Comparison of ENCODE assay signal across 21 cellular contexts in the genomic region with DNA sequence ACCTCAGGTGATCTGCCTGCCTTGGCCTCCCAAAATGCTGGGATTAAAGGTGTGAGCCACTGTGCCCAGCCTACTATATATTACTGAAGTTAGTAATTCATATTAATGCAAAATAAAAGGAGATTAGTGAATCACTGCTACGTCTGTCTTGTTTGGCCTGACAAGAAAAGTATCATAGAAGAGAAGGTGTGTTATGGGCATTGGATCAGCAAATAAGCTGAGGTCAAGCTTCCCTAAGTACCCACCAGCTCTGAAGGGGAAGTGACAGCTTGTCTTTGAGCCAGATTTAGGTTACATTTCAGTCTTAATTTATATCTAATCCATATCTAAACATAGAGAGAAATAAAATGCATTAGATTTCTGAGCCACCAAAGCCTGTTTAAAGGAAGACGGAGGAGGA. TPM values are rescaled to one million over a fixed set of nuclear protein-coding genes. Genes with fewer than 3 reads are reported as not detected.
A peak's percentile ranks its signal among the peaks of the same experiment; 100 is the strongest.
DNase-seq lines count a peak whose midpoint lies in the region; ATAC-seq, FAIRE-seq and TF ChIP-seq lines count a peak whose summit lies in the region.
"Had no signal": no experiment of that assay in that cellular context is flagged by ENCODE, and none has a peak within 500 bp of the region (broad histone marks: within the 10 kb centered on the region; RNA-seq: fewer than 3 reads in every experiment).

No MANE protein-coding gene starts in this region.

- H3K4me3 Mint-ChIP-seq in activated T-cell treated with anti-CD3 and anti-CD28 coated beads, Interleukin-2, amount 50 U/mL, for 72 hours = no peak overlapping the region
- H3K4me3 Mint-ChIP-seq in activated T-cell treated with anti-CD3 and anti-CD28 coated beads, Interleukin-2, amount 50 U/mL, for 4 hours = no peak overlapping the region
- no peak overlapping the region for H3K4me3 Mint-ChIP-seq in glutamatergic neuron (ENCODE audit: unreplicated experiment)
- H3K4me3 Mint-ChIP-seq: CD14-positive monocyte; CD4-positive, alpha-beta memory T cell had no signal

- no peak for FAIRE-seq in RCC 7860 (lab: Jason Lieb, UNC)
- FAIRE-seq: A549, GM12892, GM18507, HTR-8/SVneo had no signal

- H3K27me3 ChIP-seq in parathyroid adenoma (ENCODE audit: control insufficient read depth, insufficient read depth, low read length) = no peaks in the 10 kb centered on the region
- peaks cover 0 to 2% of the 10 kb centered on the region in 2 donors for H3K27me3 ChIP-seq in aorta (ENCODE audit: control insufficient read depth in 1 of 2, insufficient read depth in 2 of 2, low read length in 1 of 2)

- H3K4me1 ChIP-seq in parathyroid adenoma (peaks cover 36% of the 10 kb centered on the region), aorta (ENCODE audit: control insufficient read depth in 1 of 2, insufficient read depth in 2 of 2, low read length in 2 of 2) (no peaks in the 10 kb centered on the region)
- H3K4me1 ChIP-seq: A549 had no signal

- no peaks in the 10 kb centered on the region for H3K36me3 Mint-ChIP-seq in activated T-cell treated with anti-CD3 and anti-CD28 coated beads, Interleukin-2, amount 50 U/mL, for 72 hours (ENCODE audit: insufficient read depth in 2 of 2)
- no peaks in the 10 kb centered on the region for H3K36me3 Mint-ChIP-seq in activated T-cell treated with anti-CD3 and anti-CD28 coated beads, Interleukin-2, amount 50 U/mL, for 4 hours (ENCODE audit: insufficient read depth)
- no peaks in the 10 kb centered on the region for H3K36me3 Mint-ChIP-seq in glutamatergic neuron (ENCODE audit: unreplicated experiment)
- H3K36me3 Mint-ChIP-seq: CD14-positive monocyte; CD4-positive, alpha-beta memory T cell had no signal

- H3K27ac Mint-ChIP-seq in activated T-cell treated with anti-CD3 and anti-CD28 coated beads, Interleukin-2, amount 50 U/mL, for 72 hours = peak overlapping the region; percentile 40
- H3K27ac Mint-ChIP-seq in glutamatergic neuron (ENCODE audit: unreplicated experiment) = no peak overlapping the region
- H3K27ac Mint-ChIP-seq: CD14-positive monocyte had no signal

- DNase-seq in activated T-cell treated with anti-CD3 and anti-CD28 coated beads, Interleukin-2, amount 50 U/mL, for 72 hours = no peak
- DNase-seq in activated T-cell treated with anti-CD3 and anti-CD28 coated beads, Interleukin-2, amount 50 U/mL, for 4 hours = no peak
- DNase-seq in caudate nucleus (lab: John Stamatoyannopoulos, UW) (no peak), aorta (no peak), glutamatergic neuron (no peak), RCC 7860 (ENCODE audit: low spot score) (no peak)
- DNase-seq: AML-193; CD4-positive, alpha-beta memory T cell; DMS153; DMS79; GDM1 had no signal

- no peak for ATAC-seq in activated T-cell treated with anti-CD3 and anti-CD28 coated beads, Interleukin-2, amount 50 U/mL, for 72 hours (replicated peaks in 1 of 2)
- no peak for ATAC-seq in activated T-cell treated with anti-CD3 and anti-CD28 coated beads, Interleukin-2, amount 50 U/mL, for 4 hours
- ATAC-seq in HG03469 (IDR thresholded peaks at IDR 0.05; ENCODE audit: unreplicated experiment) (no peak), aorta (ENCODE audit: low FRiP score) (no peak)
- ATAC-seq: A549 had no signal

- peaks cover 1% of the 10 kb centered on the region for H3K27me3 Mint-ChIP-seq in activated T-cell treated with anti-CD3 and anti-CD28 coated beads, Interleukin-2, amount 50 U/mL, for 72 hours (ENCODE audit: low read depth)
- H3K27me3 Mint-ChIP-seq in activated T-cell treated with anti-CD3 and anti-CD28 coated beads, Interleukin-2, amount 50 U/mL, for 4 hours (ENCODE audit: low read depth) = no peaks in the 10 kb centered on the region
- H3K27me3 Mint-ChIP-seq in glutamatergic neuron (ENCODE audit: unreplicated experiment) = no peaks in the 10 kb centered on the region

- WGBS in aorta, 2 donors = 79 to 91% methylated on average over 2 of the region's 2 CpGs

- no peaks in the 10 kb centered on the region for H3K9me3 Mint-ChIP-seq in activated T-cell treated with anti-CD3 and anti-CD28 coated beads, Interleukin-2, amount 50 U/mL, for 72 hours
- no peaks in the 10 kb centered on the region for H3K9me3 Mint-ChIP-seq in activated T-cell treated with anti-CD3 and anti-CD28 coated beads, Interleukin-2, amount 50 U/mL, for 4 hours
- no peaks in the 10 kb centered on the region for H3K9me3 Mint-ChIP-seq in glutamatergic neuron (ENCODE audit: unreplicated experiment)
- H3K9me3 Mint-ChIP-seq: CD14-positive monocyte; CD4-positive, alpha-beta memory T cell had no signal

- peaks cover 9% of the 10 kb centered on the region for H3K4me1 Mint-ChIP-seq in activated T-cell treated with anti-CD3 and anti-CD28 coated beads, Interleukin-2, amount 50 U/mL, for 72 hours (ENCODE audit: low read depth)
- H3K4me1 Mint-ChIP-seq in activated T-cell treated with anti-CD3 and anti-CD28 coated beads, Interleukin-2, amount 50 U/mL, for 4 hours (ENCODE audit: low read depth) = peaks cover 6% of the 10 kb centered on the region
- H3K4me1 Mint-ChIP-seq in glutamatergic neuron (ENCODE audit: low read depth, unreplicated experiment) = no peaks in the 10 kb centered on the region

- TF ChIP-seq CTCF in parathyroid adenoma (IDR thresholded peaks at IDR 0.05) (no peak), glutamatergic neuron (IDR thresholded peaks at IDR 0.05; ENCODE audit: partially characterized antibody, unreplicated experiment) (no peak)

- intact Hi-C loops in aorta (cut with DNase I) = no loop called here

- H2AFZ ChIP-seq in parathyroid adenoma = no peak overlapping the region
- H2AFZ ChIP-seq: GM23248 had no signal

- no peak overlapping the region for H3K9ac ChIP-seq in parathyroid adenoma
- H3K9ac ChIP-seq: GM23248 had no signal

- H3K36me3 ChIP-seq in parathyroid adenoma (ENCODE audit: control insufficient read depth, insufficient read depth, low read length) (no peaks in the 10 kb centered on the region), aorta (ENCODE audit: control insufficient read depth in 1 of 2, insufficient read depth in 2 of 2, low read length in 1 of 2) (no peaks in the 10 kb centered on the region)
- H3K36me3 ChIP-seq: HAP-1 had no signal

- H3K9me3 ChIP-seq in parathyroid adenoma (ENCODE audit: control insufficient read depth, low read length) (no peaks in the 10 kb centered on the region), aorta (ENCODE audit: control insufficient read depth, low read length) (no peaks in the 10 kb centered on the region)
- H3K9me3 ChIP-seq: A549, HAP-1 had no signal

- H3K4me2 ChIP-seq in parathyroid adenoma (ENCODE audit: low read length) = peak overlapping the region; percentile 16
- H3K4me2 ChIP-seq: A549 had no signal

- H3K27ac ChIP-seq in caudate nucleus (ENCODE audit: low read depth, low read length) (peak overlapping the region; percentile 40), parathyroid adenoma (peak overlapping the region; percentile 91), aorta (ENCODE audit: low read depth in 1 of 2, low read length in 2 of 2) (no peak overlapping the region)
- H3K27ac ChIP-seq: 22Rv1, A549, GM23248 had no signal

- H3K79me2 ChIP-seq in parathyroid adenoma = peaks cover 65% of the 10 kb centered on the region

- H3K4me3 ChIP-seq in parathyroid adenoma (ENCODE audit: low read depth, low read length) (peak overlapping the region; percentile 18), aorta (ENCODE audit: low read length in 2 of 2) (no peak overlapping the region)
- H3K4me3 ChIP-seq: A549, GM23248, HAP-1 had no signal

RNA-seq across cellular contexts. Expression of a gene that starts 7.1 kb away (rescaled TPM):
- total RNA-seq in activated T-cell treated with anti-CD3 and anti-CD28 coated beads, Interleukin-2, amount 50 U/mL, for 72 hours = 10 to 100 TPM; 30.7 to 44.6 TPM
- total RNA-seq in activated T-cell treated with anti-CD3 and anti-CD28 coated beads, Interleukin-2, amount 50 U/mL, for 4 hours = 10 to 100 TPM; 26.4 to 40.4 (median 36.9) TPM
- 100 to 1,000 TPM in 1 of 2 donors, 10 to 100 TPM in 1; 89.7 to 122 TPM for total RNA-seq in aorta
- 100 to 1,000 TPM in 1 of 2 donors, 10 to 100 TPM in 1; 11.3 to 150 TPM for polyA plus RNA-seq in aorta
- 6.3 TPM for total RNA-seq in glutamatergic neuron (ENCODE audit: unreplicated experiment)

Comparison
In these comparisons a context has a peak if more than half of its experiments do, and no peak if none do; other contexts are left out.
1. H3K27ac ChIP-seq: peak in caudate nucleus (single experiment) and parathyroid adenoma (single experiment); none in aorta (0 of 2).